ENCODE assay signal across 37 cellular contexts in the genomic region with DNA sequence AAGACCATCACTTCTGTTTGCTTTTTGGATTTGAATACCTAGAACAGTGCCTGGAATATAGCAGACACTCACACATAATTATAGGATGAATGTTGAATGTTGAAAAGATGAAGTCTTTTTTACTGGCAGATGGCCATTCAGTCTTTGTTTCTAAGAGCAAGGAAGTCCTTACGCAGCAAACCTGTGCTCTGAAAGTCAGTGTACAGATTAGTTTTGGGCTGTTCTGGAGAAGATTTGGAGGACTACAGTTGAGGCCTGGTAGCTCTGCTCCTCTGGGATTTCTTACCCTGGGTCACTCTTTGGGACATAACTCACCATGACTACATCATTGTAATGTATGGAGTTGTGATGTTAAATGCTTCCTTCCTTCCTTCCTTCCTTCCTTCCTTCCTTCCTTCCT. TPM values are rescaled to one million over a fixed set of nuclear protein-coding genes. Genes with fewer than 3 reads are reported as not detected.
A peak's percentile ranks its signal among the peaks of the same experiment; 100 is the strongest.
DNase-seq lines count a peak whose midpoint lies in the region; ATAC-seq and TF ChIP-seq lines count a peak whose summit lies in the region.
"Had no signal": no experiment of that assay in that cellular context is flagged by ENCODE, and none has a peak within 500 bp of the region (broad histone marks: within the 10 kb centered on the region; RNA-seq: fewer than 3 reads in every experiment).

No MANE protein-coding gene starts in this region.

- H3K4me1 Mint-ChIP-seq in WTC11 (peaks cover 9% of the 10 kb centered on the region; the same call in 1 of the 2 replicates), neural progenitor cell (no peaks in the 10 kb centered on the region)
- H3K4me1 Mint-ChIP-seq: B cell; CD14-positive monocyte; CD4-positive, alpha-beta memory T cell; CD4-positive, CD25-positive, alpha-beta regulatory T cell; CD8-positive, alpha-beta memory T cell had no signal

- H3K9me3 Mint-ChIP-seq in WTC11, result peaks cover 2% of the 10 kb centered on the region; the same call in 1 of the 2 replicates
- no peaks in the 10 kb centered on the region for H3K9me3 Mint-ChIP-seq in neural progenitor cell
- H3K9me3 Mint-ChIP-seq: CD4-positive, alpha-beta T cell; CD8-positive, alpha-beta memory T cell; CD8-positive, alpha-beta T cell had no signal

- H3F3A ChIP-seq in neural progenitor cell (ENCODE audit: low read depth), result no peaks in the 10 kb centered on the region

- no peak overlapping the region for H3K4me3 ChIP-seq in A673 (ENCODE audit: low read depth, low read length, poor library complexity, severe bottlenecking)
- H3K4me3 ChIP-seq in SK-N-MC, result 0 out of 2 replicates have a peak overlapping the region, but pooled peaks have one; percentile 4
- no peak overlapping the region for H3K4me3 ChIP-seq in neural progenitor cell
- H3K4me3 ChIP-seq: A549; BLaER1; BLaER1 treated with 17β-estradiol and CSF1 and Interleukin-3, amounts not matched to agents 10 nM and 100 nM had no signal

- H3K27me3 Mint-ChIP-seq in WTC11 (ENCODE audit: low read depth) (no peaks in the 10 kb centered on the region; the same call in 1 of the 2 replicates), neural progenitor cell (ENCODE audit: insufficient read depth, low read depth) (no peaks in the 10 kb centered on the region)

- H2AFZ ChIP-seq in neural progenitor cell (replicated peaks), result peak overlapping the region; percentile 45

- no peaks in the 10 kb centered on the region for H3K79me2 ChIP-seq in neural progenitor cell (ENCODE audit: low read depth)

- H3K4me3 Mint-ChIP-seq in WTC11 (no peak overlapping the region), neural progenitor cell (no peak overlapping the region)
- H3K4me3 Mint-ChIP-seq: B cell; CD14-positive monocyte; CD4-positive, alpha-beta memory T cell; CD4-positive, alpha-beta T cell; CD4-positive, CD25-positive, alpha-beta regulatory T cell; CD8-positive, alpha-beta memory T cell; CD8-positive, alpha-beta T cell had no signal

- H3K36me3 ChIP-seq in A673 (ENCODE audit: insufficient read depth, low read length, poor library complexity, severe bottlenecking) (peaks cover 53% of the 10 kb centered on the region), SK-N-MC (ENCODE audit: insufficient read depth, low read length) (peaks cover 59% of the 10 kb centered on the region), neural progenitor cell (no peaks in the 10 kb centered on the region)
- H3K36me3 ChIP-seq: BE2C; BLaER1; BLaER1 treated with 17β-estradiol and CSF1 and Interleukin-3, amounts not matched to agents 10 nM and 100 nM had no signal

- BruUV-seq in A673 (replicated peaks; lab: Mats Ljungman, UMichigan), result no TSS peak

- POLR2A ChIA-PET in A673 (lab: Charles Lee; ENCODE audit: low non-redundant PET) (interaction anchor here (0.6 to 1.5 kb wide), 3 partner anchors 27 to 123 kb away, joined by 4 to 22 read pairs (median 18); no protein-coding TSS in a partner anchor), WTC11 (lab: Charles Lee) (interaction anchor here (0.7 kb wide), 1 partner anchor 345 kb away, joined by 7 read pairs; no protein-coding TSS in a partner anchor)

- H3K9me3 ChIP-seq in A673 (ENCODE audit: low read depth, low read length, poor library complexity, severe bottlenecking) (no peaks in the 10 kb centered on the region), SK-N-MC (ENCODE audit: low read depth, low read length) (no peaks in the 10 kb centered on the region), neural progenitor cell (ENCODE audit: low read depth) (no peaks in the 10 kb centered on the region)
- H3K9me3 ChIP-seq: A549; BE2C; BLaER1; BLaER1 treated with 17β-estradiol and CSF1 and Interleukin-3, amounts not matched to agents 10 nM and 100 nM; Caco-2 had no signal

- CTCF ChIA-PET in A673 (lab: Charles Lee), result interaction anchor here (0.6 to 0.7 kb wide), 3 partner anchors 9 to 39 kb away, joined by 3 to 6 read pairs (median 4); no protein-coding TSS in a partner anchor
- CTCF ChIA-PET in WTC11 (lab: Charles Lee), result interaction anchor here (1.0 kb wide), 1 partner anchor 67 kb away, joined by 5 read pairs; no protein-coding TSS in a partner anchor

- H3K9ac ChIP-seq in SK-N-MC (ENCODE audit: insufficient read length) (peak overlapping the region; percentile 65), neural progenitor cell (no peak overlapping the region)
- H3K9ac ChIP-seq: BLaER1; BLaER1 treated with 17β-estradiol and CSF1 and Interleukin-3, amounts not matched to agents 10 nM and 100 nM had no signal

- no peak overlapping the region for H3K4me2 ChIP-seq in neural progenitor cell
- H3K4me2 ChIP-seq: A549; BLaER1; BLaER1 treated with 17β-estradiol and CSF1 and Interleukin-3, amounts not matched to agents 10 nM and 100 nM had no signal

- H3K4me1 ChIP-seq in A673 (ENCODE audit: insufficient read depth, low read length, poor library complexity, severe bottlenecking) (peaks cover 84% of the 10 kb centered on the region), neural progenitor cell (no peaks in the 10 kb centered on the region)
- H3K4me1 ChIP-seq: A549, BE2C, Caco-2 had no signal

- intact Hi-C loops in A673 (cut with micrococcal nuclease; ENCODE audit: unreplicated experiment), result loop anchor here (1.0 to 5.0 kb wide), 4 partner anchors 67 to 775 kb away; no protein-coding TSS in a partner anchor
- intact Hi-C loops in sciatic nerve (cut with DNase I), result no loop called here

- H3K36me3 Mint-ChIP-seq in WTC11, result no peaks in the 10 kb centered on the region
- no peaks in the 10 kb centered on the region for H3K36me3 Mint-ChIP-seq in neural progenitor cell
- H3K36me3 Mint-ChIP-seq: CD14-positive monocyte; CD4-positive, alpha-beta memory T cell; CD4-positive, CD25-positive, alpha-beta regulatory T cell; CD8-positive, alpha-beta memory T cell; CD8-positive, alpha-beta T cell had no signal

- ATAC-seq in WTC11 (no peak), GM21528 (IDR thresholded peaks at IDR 0.05; ENCODE audit: low FRiP score, unreplicated experiment) (no peak), sciatic nerve (no peak)
- ATAC-seq: A549; CD8-positive, alpha-beta T cell had no signal

- H3K27me3 ChIP-seq in A673 (replicated peaks; ENCODE audit: insufficient read depth, low read depth, low read length, poor library complexity), result no peaks in the 10 kb centered on the region
- H3K27me3 ChIP-seq in neural progenitor cell, result no peaks in the 10 kb centered on the region
- H3K27me3 ChIP-seq: BLaER1; BLaER1 treated with 17β-estradiol and CSF1 and Interleukin-3, amounts not matched to agents 10 nM and 100 nM had no signal

- no peak for TF ChIP-seq CTCF in A673 (conservative IDR thresholded peaks at IDR 0.05; ENCODE audit: low read depth, low read length)
- no peak for TF ChIP-seq CTCF in WTC11 (IDR thresholded peaks at IDR 0.05)
- no peak for TF ChIP-seq CTCF in neural progenitor cell (IDR thresholded peaks at IDR 0.05)

- H3K27ac Mint-ChIP-seq in WTC11, result no peak overlapping the region
- no peak overlapping the region for H3K27ac Mint-ChIP-seq in neural progenitor cell
- H3K27ac Mint-ChIP-seq: B cell; CD14-positive monocyte; CD4-positive, alpha-beta T cell; CD4-positive, CD25-positive, alpha-beta regulatory T cell; CD8-positive, alpha-beta T cell had no signal

- H3K27ac ChIP-seq in A673 (ENCODE audit: low read depth, low read length, poor library complexity, severe bottlenecking), result peak overlapping the region; percentile 100
- H3K27ac ChIP-seq in SK-N-MC, result peak overlapping the region; percentile 99
- H3K27ac ChIP-seq in neural progenitor cell, result no peak overlapping the region
- H3K27ac ChIP-seq: 22Rv1; A549; BLaER1; BLaER1 treated with 17β-estradiol and CSF1 and Interleukin-3, amounts not matched to agents 10 nM and 100 nM; C4-2B had no signal

- DNase-seq in A673 (ENCODE audit: low spot score) (peak; percentile 98), SK-N-MC (ENCODE audit: low read depth, low spot score) (peak; percentile 98), WTC11 (ENCODE audit: low spot score) (no peak), neural progenitor cell (ENCODE audit: low spot score) (no peak), NCI-H146 (lab: John Stamatoyannopoulos, UW) (no peak), sciatic nerve (ENCODE audit: low spot score) (no peak), mucosa of gallbladder (ENCODE audit: low spot score) (no peak)
- DNase-seq: 8988T; ACHN; AML-193; BE2C; C1 segment of cervical spinal cord; Caco-2; Calu3; CD4-positive, alpha-beta memory T cell; CD4-positive, alpha-beta T cell; CD4-positive, CD25-positive, alpha-beta regulatory T cell; CD8-positive, alpha-beta memory T cell; CD8-positive, alpha-beta T cell; COR-L47; DMS 273 treated with DMSO at 0.1 percent for 48 hours; DMS153; DMS53; DMS79; DMS79 treated with DMSO at 0.1 percent for 48 hours; DND-41; EL had no signal

- H4K20me1 ChIP-seq in neural progenitor cell (ENCODE audit: low read depth), result no peaks in the 10 kb centered on the region
- H4K20me1 ChIP-seq: BLaER1; BLaER1 treated with 17β-estradiol and CSF1 and Interleukin-3, amounts not matched to agents 10 nM and 100 nM had no signal

TF ChIP-seq in WTC11, 78 proteins besides CTCF, POLR2A, EP300 and RAD21 (continues in another document):
- no peak for TF ChIP-seq GRHL2 (CRISPR knock-in tag; IDR thresholded peaks at IDR 0.05; ENCODE audit: insufficient replicate concordance, severe bottlenecking)
- TF ChIP-seq, protein P1, sequence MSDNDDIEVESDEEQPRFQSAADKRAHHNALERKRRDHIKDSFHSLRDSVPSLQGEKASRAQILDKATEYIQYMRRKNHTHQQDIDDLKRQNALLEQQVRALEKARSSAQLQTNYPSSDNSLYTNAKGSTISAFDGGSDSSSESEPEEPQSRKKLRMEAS (CRISPR knock-in tag; IDR thresholded peaks at IDR 0.05), result no peak

RNA-seq across cellular contexts. Expression of gene OR4E2, which starts 3.3 kb away (rescaled TPM):
- 10.8 and 11.8 TPM in 2 replicates for total RNA-seq in A673 (2021)
- not detected in 3 replicates for total RNA-seq in WTC11 (2021)
- total RNA-seq in neural progenitor cell (ENCODE audit: low replicate concordance), result not detected in 2 replicates
- not detected for total RNA-seq in sciatic nerve
- total RNA-seq in mucosa of gallbladder, result not detected
- total RNA-seq: A172; B cell; Caco-2; Calu3; CD4-positive, alpha-beta memory T cell; CD4-positive, alpha-beta T cell; CD4-positive, CD25-positive, alpha-beta regulatory T cell; CD8-positive, alpha-beta memory T cell; CD8-positive, alpha-beta T cell; Daoy had no signal

RNA-seq across cellular contexts. Expression of gene OR4E1, which starts 16.6 kb away (rescaled TPM):
- total RNA-seq in A673 (2021) (not detected in 2 replicates), WTC11 (2021) (not detected in 3 replicates), neural progenitor cell (ENCODE audit: low replicate concordance) (not detected in 2 replicates), sciatic nerve (not detected), mucosa of gallbladder (not detected)
- total RNA-seq: A172; B cell; Caco-2; Calu3; CD4-positive, alpha-beta memory T cell; CD4-positive, alpha-beta T cell; CD4-positive, CD25-positive, alpha-beta regulatory T cell; CD8-positive, alpha-beta memory T cell; CD8-positive, alpha-beta T cell; Daoy had no signal

RNA-seq across cellular contexts. Expression of gene OR10G2, which starts 22.2 kb away (rescaled TPM):
- total RNA-seq in A673 (2021) (0.26 TPM in 1 of 2 replicates, not detected in the other), WTC11 (2021) (not detected in 3 replicates), neural progenitor cell (ENCODE audit: low replicate concordance) (not detected in 2 replicates), sciatic nerve (not detected), mucosa of gallbladder (not detected)
- total RNA-seq: A172; B cell; Caco-2; Calu3; CD4-positive, alpha-beta memory T cell; CD4-positive, alpha-beta T cell; CD4-positive, CD25-positive, alpha-beta regulatory T cell; CD8-positive, alpha-beta memory T cell; CD8-positive, alpha-beta T cell; Daoy had no signal

Comparison
In these comparisons a context has a peak if more than half of its experiments do, and no peak if none do; other contexts are left out.
1. DNase-seq: peak in A673 (single experiment) and SK-N-MC (single experiment); none in WTC11 (single experiment), neural progenitor cell (single experiment), NCI-H146 (single experiment), sciatic nerve (single experiment) and mucosa of gallbladder (single experiment).
2. RNA of gene OR4E2, which starts 3.3 kb away (total RNA-seq): 10.8 to 11.8 TPM in A673; not detected in WTC11, not detected in neural progenitor cell, not detected in sciatic nerve (single experiment) and not detected in mucosa of gallbladder (single experiment); every median in the first group is over 10 times any median in the second.